5 cellular contexts compared by ENCODE assay signal in the genomic region with DNA sequence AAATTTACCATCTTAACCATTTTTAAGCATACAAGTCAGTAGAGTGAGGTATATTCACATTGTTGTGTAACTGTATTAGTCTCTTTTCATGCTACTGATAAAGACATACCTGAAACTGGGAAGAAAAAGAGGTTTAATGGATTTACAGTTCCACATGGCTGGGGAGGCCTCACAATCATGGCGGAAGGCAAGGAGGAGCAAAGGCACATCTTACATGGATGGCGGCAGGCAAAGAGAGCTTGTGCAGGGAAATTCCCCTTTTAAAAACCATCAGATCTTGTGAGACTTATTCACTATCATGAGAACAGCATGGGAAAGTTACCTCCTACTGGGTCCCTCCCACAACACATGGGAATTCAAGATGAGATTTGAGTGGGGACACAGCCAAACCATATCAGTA. TPM values are rescaled to one million over a fixed set of nuclear protein-coding genes. Genes with fewer than 3 reads are reported as not detected.
"Had no signal": no experiment of that assay in that cellular context is flagged by ENCODE, and none has a peak within 500 bp of the region (broad histone marks: within the 10 kb centered on the region; RNA-seq: fewer than 3 reads in every experiment).

No MANE protein-coding gene starts in this region.

RNA-seq across cellular contexts. Expression of a gene that starts 14.9 kb away (rescaled TPM):
- total RNA-seq: activated CD4-positive, alpha-beta memory T cell treated with anti-CD3 and anti-CD28 coated beads for 36 hours; activated naive CD8-positive, alpha-beta T cell treated with anti-CD3 and anti-CD28 coated beads for 36 hours; left colon; T-helper 2 cell treated with Interferon-gamma antibody and Interleukin-4, amounts not matched to agents 100 ng/mL and 5 ng/mL, for 36 hours; ureter had no signal

RNA-seq across cellular contexts. Expression of a gene that starts 29.6 kb away (rescaled TPM):
- total RNA-seq: activated CD4-positive, alpha-beta memory T cell treated with anti-CD3 and anti-CD28 coated beads for 36 hours had no signal
